ENCODE assay signal across 25 cellular contexts in genomic region chr20:34449674-34450592, GRCh38.
"Had no signal": no experiment of that assay in that cellular context is flagged by ENCODE, and none has a peak within 500 bp of the region (broad histone marks: within the 10 kb centered on the region; RNA-seq: fewer than 3 reads in every experiment).

No MANE protein-coding gene starts in this region.

- H3K4me3 Mint-ChIP-seq: activated CD4-positive, alpha-beta T cell treated with anti-CD3 and anti-CD28 coated beads, Interleukin-2, amount 10 ng/mL, durations not matched to agents 7 days and 5 days; activated naive CD4-positive, alpha-beta T cell treated with anti-CD3 and anti-CD28 coated beads, Interleukin-2, amount 10 ng/mL, durations not matched to agents 7 days and 5 days; activated T-cell treated with anti-CD3 and anti-CD28 coated beads, Interleukin-2, amount 50 U/mL, for 4 hours; memory B cell; stimulated activated memory B cell treated with anti-CD40 and anti-IgM and Interleukin-4, amounts not matched to agents 10 μg/mL and 1 μg/mL and 100 μg/mL, for 72 hours; T-helper 2 cell treated with Interferon-gamma antibody and Interleukin-4, amounts not matched to agents 5 μg/mL and 100 μg/mL, for 36 hours had no signal

- H3K27ac ChIP-seq: heart left ventricle, stomach, suprapubic skin, transverse colon, WERI-Rb-1 had no signal

- H3K27ac Mint-ChIP-seq: activated CD4-positive, alpha-beta T cell treated with anti-CD3 and anti-CD28 coated beads, Interleukin-2, amount 10 ng/mL, durations not matched to agents 7 days and 5 days; activated naive CD4-positive, alpha-beta T cell treated with anti-CD3 and anti-CD28 coated beads, Interleukin-2, amount 10 ng/mL, durations not matched to agents 7 days and 5 days; memory B cell; stimulated activated memory B cell treated with anti-CD40 and anti-IgM and Interleukin-4, amounts not matched to agents 10 μg/mL and 1 μg/mL and 100 μg/mL, for 72 hours; T-helper 2 cell treated with Interferon-gamma antibody and Interleukin-4, amounts not matched to agents 5 μg/mL and 100 μg/mL, for 36 hours had no signal

- FAIRE-seq: bronchial epithelial cell, endometrium, small intestine, TTC549, urothelium cell line had no signal

- H3K4me1 Mint-ChIP-seq: activated naive CD4-positive, alpha-beta T cell treated with anti-CD3 and anti-CD28 coated beads, Interleukin-2, amount 10 ng/mL, durations not matched to agents 7 days and 5 days had no signal

- H3K9me3 ChIP-seq: heart left ventricle, stomach, suprapubic skin, transverse colon had no signal

- H3K4me3 ChIP-seq: heart left ventricle, stomach, suprapubic skin, transverse colon had no signal

- H3K4me1 ChIP-seq: suprapubic skin, transverse colon had no signal

- ATAC-seq: activated T-cell treated with anti-CD3 and anti-CD28 coated beads, Interleukin-2, amount 50 U/mL, for 4 hours; heart left ventricle; left colon; sciatic nerve; stimulated activated memory B cell treated with anti-CD40 and anti-IgM and Interleukin-4, amounts not matched to agents 10 μg/mL and 1 μg/mL and 100 μg/mL, for 72 hours had no signal

- H3K9me3 Mint-ChIP-seq: activated CD4-positive, alpha-beta T cell treated with anti-CD3 and anti-CD28 coated beads, Interleukin-2, amount 10 ng/mL, durations not matched to agents 7 days and 5 days; activated naive CD4-positive, alpha-beta T cell treated with anti-CD3 and anti-CD28 coated beads, Interleukin-2, amount 10 ng/mL, durations not matched to agents 7 days and 5 days; activated T-cell treated with anti-CD3 and anti-CD28 coated beads, Interleukin-2, amount 50 U/mL, for 4 hours; memory B cell; stimulated activated memory B cell treated with anti-CD40 and anti-IgM and Interleukin-4, amounts not matched to agents 10 μg/mL and 1 μg/mL and 100 μg/mL, for 72 hours; T-helper 2 cell treated with Interferon-gamma antibody and Interleukin-4, amounts not matched to agents 5 μg/mL and 100 μg/mL, for 36 hours had no signal

- DNase-seq: activated CD4-positive, alpha-beta T cell treated with anti-CD3 and anti-CD28 coated beads, Interleukin-2, amount 10 ng/mL, durations not matched to agents 7 days and 5 days; activated CD4-positive, CD25-positive, alpha-beta regulatory T cell treated with anti-CD3 and anti-CD28 coated beads, Interleukin-2, amount 50 U/mL, for 72 hours; activated effector memory CD4-positive, alpha-beta T cell treated with anti-CD3 and anti-CD28 coated beads, Interleukin-2, amount 50 U/mL, for 16 hours; activated naive CD4-positive, alpha-beta T cell treated with anti-CD3 and anti-CD28 coated beads, Interleukin-2, amount 10 ng/mL, durations not matched to agents 7 days and 5 days; activated T-cell treated with anti-CD3 and anti-CD28 coated beads, Interleukin-2, amount 50 U/mL, for 4 hours; amygdala; heart left ventricle; islet precursor cell; left colon; occipital lobe; posterior cingulate gyrus; small intestine; stimulated activated CD4-positive, alpha-beta T cell treated with anti-CD3 and anti-CD28 coated beads, Interleukin-2, amount 100 ng/mL, for 24 hours; stomach; transverse colon; WERI-Rb-1 had no signal

- H3K27me3 Mint-ChIP-seq: activated CD4-positive, alpha-beta T cell treated with anti-CD3 and anti-CD28 coated beads, Interleukin-2, amount 10 ng/mL, durations not matched to agents 7 days and 5 days; activated naive CD4-positive, alpha-beta T cell treated with anti-CD3 and anti-CD28 coated beads, Interleukin-2, amount 10 ng/mL, durations not matched to agents 7 days and 5 days; memory B cell; stimulated activated memory B cell treated with anti-CD40 and anti-IgM and Interleukin-4, amounts not matched to agents 10 μg/mL and 1 μg/mL and 100 μg/mL, for 72 hours had no signal

- H3K27me3 ChIP-seq: heart left ventricle, stomach, suprapubic skin, transverse colon had no signal
